In the genomic region with DNA sequence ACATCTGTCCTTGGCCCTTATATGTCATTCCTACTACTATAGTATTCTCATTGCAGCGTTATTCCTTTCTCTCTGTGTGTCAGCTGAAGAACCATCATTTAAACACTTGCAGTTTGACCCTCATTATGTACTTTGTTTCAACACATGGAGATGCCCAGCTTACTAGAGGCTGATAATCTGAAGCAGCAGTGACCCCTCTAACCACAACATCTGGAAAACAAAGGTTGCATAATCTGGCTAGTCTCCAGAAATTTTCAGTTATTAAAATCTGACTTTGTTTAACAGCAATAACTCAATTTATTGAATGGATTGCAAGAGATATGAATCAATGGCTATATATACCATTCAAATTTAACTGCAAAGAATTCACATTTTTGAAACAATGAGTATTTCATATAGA, we compare ENCODE assay signal across 23 cellular contexts.
"Had no signal": no experiment of that assay in that cellular context is flagged by ENCODE, and none has a peak within 500 bp of the region (broad histone marks: within the 10 kb centered on the region; RNA-seq: fewer than 3 reads in every experiment).

No MANE protein-coding gene starts in this region.

- H3K9me3 Mint-ChIP-seq: activated CD4-positive, alpha-beta T cell treated with anti-CD3 and anti-CD28 coated beads, Interleukin-2, amount 10 ng/mL, durations not matched to agents 24 days and 14 days; activated naive CD8-positive, alpha-beta T cell treated with anti-CD3 and anti-CD28 coated beads for 36 hours; activated T-cell treated with anti-CD3 and anti-CD28 coated beads, Interleukin-2, amount 50 U/mL, for 72 hours; naive B cell; neural progenitor cell had no signal

- H3K36me3 Mint-ChIP-seq: naive B cell, neural progenitor cell had no signal

- DNase-seq: activated CD4-positive, alpha-beta T cell treated with anti-CD3 and anti-CD28 coated beads, Interleukin-2, amount 10 ng/mL, durations not matched to agents 24 days and 14 days; activated CD4-positive, CD25-positive, alpha-beta regulatory T cell; activated CD8-positive, alpha-beta memory T cell treated with anti-CD3 and anti-CD28 coated beads, Interleukin-2, amount 50 U/mL, for 4 hours; activated CD8-positive, alpha-beta T cell treated with anti-CD3 and anti-CD28 coated beads, Interleukin-2, amount 10 ng/mL, durations not matched to agents 7 days and 5 days; activated gamma-delta T cell; activated naive CD8-positive, alpha-beta T cell treated with anti-CD3 and anti-CD28 coated beads for 36 hours; activated T-cell treated with anti-CD3 and anti-CD28 coated beads, Interleukin-2, amount 50 U/mL, for 72 hours; anterior cingulate cortex; brain microvascular endothelial cell; effector CD8-positive, alpha-beta T cell; glutamatergic neuron; hypothalamus; kidney; left lung; mammary epithelial cell; naive B cell; ovary; stimulated activated CD4-positive, alpha-beta T cell treated with anti-CD3 and anti-CD28 coated beads, Interleukin-12 subunit alpha, Interleukin-12 subunit beta, amount 100 ng/mL, for 4 hours; stimulated activated CD4-positive, alpha-beta T cell treated with anti-CD3 and anti-CD28 coated beads, Interleukin-2, amount 100 ng/mL, for 24 hours; stomach; T-helper 17 cell; testis had no signal

- H3K27me3 ChIP-seq: brain microvascular endothelial cell, left lung, neural progenitor cell, ovary, stomach, testis had no signal

- ATAC-seq: activated CD8-positive, alpha-beta T cell treated with anti-CD3 and anti-CD28 coated beads, Interleukin-2, amount 10 ng/mL, durations not matched to agents 7 days and 5 days; activated T-cell treated with anti-CD3 and anti-CD28 coated beads, Interleukin-2, amount 50 U/mL, for 72 hours; left lung; T-helper 17 cell had no signal

- H3K27ac ChIP-seq: brain microvascular endothelial cell, left lung, neural progenitor cell, ovary, stomach, testis had no signal

- H3K4me3 ChIP-seq: left lung, neural progenitor cell, ovary, stomach, testis had no signal

- H3K36me3 ChIP-seq: brain microvascular endothelial cell, left lung, neural progenitor cell, ovary, stomach had no signal

- H3K4me1 ChIP-seq: testis had no signal

- H3K9me3 ChIP-seq: left lung, ovary, stomach, testis had no signal

- H3K27ac Mint-ChIP-seq: activated CD4-positive, alpha-beta T cell treated with anti-CD3 and anti-CD28 coated beads, Interleukin-2, amount 10 ng/mL, durations not matched to agents 24 days and 14 days; activated CD8-positive, alpha-beta T cell treated with anti-CD3 and anti-CD28 coated beads, Interleukin-2, amount 10 ng/mL, durations not matched to agents 7 days and 5 days; activated naive CD8-positive, alpha-beta T cell treated with anti-CD3 and anti-CD28 coated beads for 36 hours; activated T-cell treated with anti-CD3 and anti-CD28 coated beads, Interleukin-2, amount 50 U/mL, for 72 hours; neural progenitor cell; T-helper 17 cell had no signal

- H3K4me3 Mint-ChIP-seq: activated CD4-positive, alpha-beta T cell treated with anti-CD3 and anti-CD28 coated beads, Interleukin-2, amount 10 ng/mL, durations not matched to agents 24 days and 14 days; activated CD8-positive, alpha-beta T cell treated with anti-CD3 and anti-CD28 coated beads, Interleukin-2, amount 10 ng/mL, durations not matched to agents 7 days and 5 days; activated naive CD8-positive, alpha-beta T cell treated with anti-CD3 and anti-CD28 coated beads for 36 hours; naive B cell; neural progenitor cell; T-helper 17 cell had no signal
